Comparison of ENCODE assay signal across 10 cellular contexts in the genomic region with DNA sequence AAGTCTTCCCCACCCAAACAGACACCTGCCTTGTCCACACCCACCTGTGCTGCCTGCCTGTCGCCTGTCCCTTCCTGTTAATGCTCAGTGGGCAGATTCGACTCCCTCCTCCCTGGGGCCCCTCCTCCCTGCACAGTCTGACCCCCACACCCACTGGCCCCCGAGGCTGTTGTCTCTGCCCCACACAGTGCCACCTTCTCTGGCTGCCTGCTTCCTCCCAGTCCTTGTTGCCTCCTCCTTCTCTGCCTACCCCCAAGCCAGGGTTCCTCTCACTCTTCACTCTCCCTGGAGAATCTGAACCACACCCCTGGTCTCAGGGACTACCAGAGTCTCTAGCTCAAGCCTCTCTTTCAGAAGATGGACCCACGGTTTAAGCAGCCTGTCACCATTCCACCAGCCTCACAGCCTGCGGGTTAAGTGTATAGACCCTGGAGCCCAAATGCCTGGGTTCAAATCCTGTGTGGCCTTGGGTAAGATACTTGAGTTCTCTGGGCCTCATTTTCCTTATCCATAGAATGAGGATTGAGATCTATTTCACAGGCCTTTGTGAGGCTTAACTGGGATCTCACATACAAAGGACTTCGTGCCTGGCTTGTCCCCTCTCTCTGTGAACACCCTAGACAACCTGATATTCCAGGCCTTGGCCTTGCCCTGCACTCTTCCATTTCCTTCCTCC. TPM values are rescaled to one million over a fixed set of nuclear protein-coding genes. Genes with fewer than 3 reads are reported as not detected.
A peak's percentile ranks its signal among the peaks of the same experiment; 100 is the strongest.
DNase-seq lines count a peak whose midpoint lies in the region; TF ChIP-seq lines count a peak whose summit lies in the region.
"Had no signal": no experiment of that assay in that cellular context is flagged by ENCODE, and none has a peak within 500 bp of the region (broad histone marks: within the 10 kb centered on the region; RNA-seq: fewer than 3 reads in every experiment).

No MANE protein-coding gene starts in this region.

- H2BK5ac ChIP-seq in mesenchymal stem cell (ENCODE audit: low read depth, low read length, poor library complexity, severe bottlenecking) = no peak overlapping the region

- H3K9me3 ChIP-seq in HEK293 (ENCODE audit: control insufficient read depth, insufficient read depth, low read depth, low read length) = no peaks in the 10 kb centered on the region
- no peaks in the 10 kb centered on the region for H3K9me3 ChIP-seq in mesenchymal stem cell (ENCODE audit: control insufficient read depth, low read length)
- H3K9me3 ChIP-seq: SK-N-SH had no signal

- H2BK120ac ChIP-seq in mesenchymal stem cell (ENCODE audit: low read depth, low read length) = no peak overlapping the region

- WGBS in mesenchymal stem cell = 81% methylated on average over 6 of the region's 6 CpGs

- no peak overlapping the region for H3K23ac ChIP-seq in mesenchymal stem cell (ENCODE audit: low read length in 2 of 2)

- peak overlapping the region; percentile 35 to 54 for H2BK12ac ChIP-seq in mesenchymal stem cell (ENCODE audit: low read length in 2 of 2)

- peak overlapping the region; percentile 95 for H2AK5ac ChIP-seq in mesenchymal stem cell (ENCODE audit: low read length, severe bottlenecking)

- H3K36me3 ChIP-seq in HEK293 (ENCODE audit: control insufficient read depth in 2 of 2, insufficient read depth in 1 of 2, low read length in 2 of 2) (no peaks in the 10 kb centered on the region), mesenchymal stem cell (ENCODE audit: control insufficient read depth in 1 of 2, insufficient read depth in 2 of 2, low read depth in 1 of 2, low read length in 2 of 2) (no peaks in the 10 kb centered on the region)

- no peaks in the 10 kb centered on the region for H3K79me1 ChIP-seq in mesenchymal stem cell (replicated peaks; ENCODE audit: low read length, poor library complexity, severe bottlenecking)

- peak overlapping the region; percentile 14 for H3K27ac Mint-ChIP-seq in chondrocyte (ENCODE audit: unreplicated experiment)
- H3K27ac Mint-ChIP-seq: progenitor cell of endocrine pancreas had no signal

- H4K91ac ChIP-seq in mesenchymal stem cell (ENCODE audit: low read length) = no peak overlapping the region

- H3K4me3 Mint-ChIP-seq in chondrocyte (ENCODE audit: unreplicated experiment) = no peak overlapping the region

- H3K9me3 Mint-ChIP-seq in chondrocyte (ENCODE audit: low read depth) = no peaks in the 10 kb centered on the region
- H3K9me3 Mint-ChIP-seq: naive B cell had no signal

- no peak for TF ChIP-seq CTCF in HEK293 (tag by site-specific recombination; IDR thresholded peaks at IDR 0.05)
- TF ChIP-seq CTCF in chondrocyte (IDR thresholded peaks at IDR 0.05) = no peak

- no peak overlapping the region for H3K4me2 ChIP-seq in mesenchymal stem cell (ENCODE audit: low read length, poor library complexity, severe bottlenecking)

- H2AFZ ChIP-seq in mesenchymal stem cell (ENCODE audit: low read depth, low read length) = no peak overlapping the region

- H3K4me3 ChIP-seq in HEK293 (ENCODE audit: low read depth, low read length) = no peak overlapping the region
- no peak overlapping the region for H3K4me3 ChIP-seq in mesenchymal stem cell (ENCODE audit: insufficient read depth in 1 of 2, low read depth in 1 of 2, low read length in 2 of 2)

- peak overlapping the region in 1 of 2 experiments; percentile 9 for H3K14ac ChIP-seq in mesenchymal stem cell (ENCODE audit: low read length in 2 of 2)

- CTCF ChIA-PET in HEK293 (lab: Yijun Ruan, JAX) = interaction anchor here (0.6 to 14.8 kb wide), 42 partner anchors 8 to 1210 kb away, joined by 3 to 324 read pairs (median 4); partner anchors contain the start of gene SOCS7

- H2BK15ac ChIP-seq in mesenchymal stem cell (ENCODE audit: low read depth, poor library complexity, severe bottlenecking) = no peak overlapping the region

- H3K4me1 ChIP-seq in HEK293 (ENCODE audit: control insufficient read depth, insufficient read depth, low read length) (peaks cover 3% of the 10 kb centered on the region), mesenchymal stem cell (ENCODE audit: control insufficient read depth, insufficient read depth, low read depth, low read length) (peaks cover 37% of the 10 kb centered on the region)

- H3K27me3 ChIP-seq in mesenchymal stem cell (ENCODE audit: control insufficient read depth in 1 of 2, insufficient read depth in 1 of 2, low read length in 2 of 2) = peaks cover 23 to 29% of the 10 kb centered on the region in 2 experiments

- H3K27ac ChIP-seq in HEK293 (ENCODE audit: extremely low read depth, low read depth, low read length) (no peak overlapping the region), mesenchymal stem cell (ENCODE audit: low read length, poor library complexity, severe bottlenecking) (no peak overlapping the region), temporal lobe (ENCODE audit: low read depth, low read length) (peak overlapping the region; percentile 65)

- H3K18ac ChIP-seq in mesenchymal stem cell (ENCODE audit: low read depth in 1 of 2, low read length in 2 of 2) = no peak overlapping the region

- H4K8ac ChIP-seq in mesenchymal stem cell (ENCODE audit: low read length) = no peak overlapping the region

- DNase-seq in chondrocyte (ENCODE audit: low spot score) (no peak), mesenchymal stem cell (no peak), cerebellar cortex (ENCODE audit: low spot score) (no peak), hepatic stellate cell (ENCODE audit: low spot score) (no peak), DMS79 (lab: John Stamatoyannopoulos, UW) (no peak)

- no peaks in the 10 kb centered on the region for H3K27me3 Mint-ChIP-seq in chondrocyte (ENCODE audit: low read depth)

- H3K4me1 Mint-ChIP-seq in chondrocyte (ENCODE audit: low read depth) = peaks cover 80% of the 10 kb centered on the region

- no peak overlapping the region for H3K4ac ChIP-seq in mesenchymal stem cell (ENCODE audit: low read depth in 1 of 2, low read length in 2 of 2)

- no peaks in the 10 kb centered on the region for H3K36me3 Mint-ChIP-seq in chondrocyte (ENCODE audit: low read depth)
- H3K36me3 Mint-ChIP-seq: naive B cell had no signal

- H3K9ac ChIP-seq in mesenchymal stem cell (ENCODE audit: low read length) = no peak overlapping the region
- H3K9ac ChIP-seq: SK-N-SH had no signal

- POLR2A ChIA-PET in HEK293 (lab: Yijun Ruan, JAX) = interaction anchor here (0.6 kb wide), 1 partner anchor 23 kb away, joined by 11 read pairs; no protein-coding TSS in a partner anchor

TF ChIP-seq in HEK293, 187 proteins besides CTCF, POLR2A, EP300 and RAD21:
- TF ChIP-seq GLIS1 (tag by site-specific recombination; IDR thresholded peaks at IDR 0.05) (peak; percentile 97), ZNF10 (tag by site-specific recombination; IDR thresholded peaks at IDR 0.05) (no peak), ZNF626 (tag by site-specific recombination; IDR thresholded peaks at IDR 0.05) (no peak), GLIS2 (tag by site-specific recombination; IDR thresholded peaks at IDR 0.05) (peak; percentile 59; the same call in 1 of the 2 replicates), EGR2 (tag by site-specific recombination; IDR thresholded peaks at IDR 0.05; ENCODE audit: low read depth) (peak; percentile 98), ZNF768 (tag by site-specific recombination; IDR thresholded peaks at IDR 0.05) (0 out of 2 replicates have a peak, but pooled peaks have one; percentile 50), KLF1 (tag by site-specific recombination; IDR thresholded peaks at IDR 0.05) (peak; percentile 52), ZNF792 (tag by site-specific recombination; IDR thresholded peaks at IDR 0.05) (no peak), PRDM1 (tag by site-specific recombination; IDR thresholded peaks at IDR 0.05) (peak; percentile 81), ZFHX2 (tag by site-specific recombination; conservative IDR thresholded peaks at IDR 0.05) (peak; percentile 92)
- TF ChIP-seq, protein P1, sequence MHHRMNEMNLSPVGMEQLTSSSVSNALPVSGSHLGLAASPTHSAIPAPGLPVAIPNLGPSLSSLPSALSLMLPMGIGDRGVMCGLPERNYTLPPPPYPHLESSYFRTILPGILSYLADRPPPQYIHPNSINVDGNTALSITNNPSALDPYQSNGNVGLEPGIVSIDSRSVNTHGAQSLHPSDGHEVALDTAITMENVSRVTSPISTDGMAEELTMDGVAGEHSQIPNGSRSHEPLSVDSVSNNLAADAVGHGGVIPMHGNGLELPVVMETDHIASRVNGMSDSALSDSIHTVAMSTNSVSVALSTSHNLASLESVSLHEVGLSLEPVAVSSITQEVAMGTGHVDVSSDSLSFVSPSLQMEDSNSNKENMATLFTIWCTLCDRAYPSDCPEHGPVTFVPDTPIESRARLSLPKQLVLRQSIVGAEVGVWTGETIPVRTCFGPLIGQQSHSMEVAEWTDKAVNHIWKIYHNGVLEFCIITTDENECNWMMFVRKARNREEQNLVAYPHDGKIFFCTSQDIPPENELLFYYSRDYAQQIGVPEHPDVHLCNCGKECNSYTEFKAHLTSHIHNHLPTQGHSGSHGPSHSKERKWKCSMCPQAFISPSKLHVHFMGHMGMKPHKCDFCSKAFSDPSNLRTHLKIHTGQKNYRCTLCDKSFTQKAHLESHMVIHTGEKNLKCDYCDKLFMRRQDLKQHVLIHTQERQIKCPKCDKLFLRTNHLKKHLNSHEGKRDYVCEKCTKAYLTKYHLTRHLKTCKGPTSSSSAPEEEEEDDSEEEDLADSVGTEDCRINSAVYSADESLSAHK (tag by site-specific recombination; IDR thresholded peaks at IDR 0.05) = no peak

RNA-seq across cellular contexts. Expression of gene ARHGAP23, which starts 3.8 kb away (rescaled TPM):
- total RNA-seq in chondrocyte (109 to 165 TPM (median 157 TPM) in 3 replicates), temporal lobe (82.4 TPM)
- polyA plus RNA-seq in mesenchymal stem cell (2013, experiment 1 of 2) = 66.7 TPM
- 60.9 TPM for polyA plus RNA-seq in mesenchymal stem cell (2013, experiment 2 of 2)
